In the genomic region with DNA sequence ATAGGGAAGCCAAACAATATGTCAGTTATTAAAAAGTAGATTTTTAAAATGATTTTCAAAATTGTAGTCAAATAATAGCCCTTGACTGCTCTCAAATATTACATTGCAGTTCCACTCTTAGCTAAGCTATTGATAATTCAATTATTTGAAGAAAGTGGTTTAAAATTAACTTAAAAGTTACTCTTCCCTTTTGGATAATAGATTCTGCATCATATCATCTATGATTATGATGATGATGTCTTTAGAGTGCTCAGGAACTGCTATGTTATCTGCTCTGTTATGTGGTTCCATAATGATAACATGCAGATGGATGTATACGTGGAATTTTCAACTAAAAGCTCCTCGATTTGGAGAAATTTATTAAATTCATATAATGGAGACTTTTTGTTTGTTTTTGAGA, we compare ENCODE assay signal across 31 cellular contexts.
"Had no signal": no experiment of that assay in that cellular context is flagged by ENCODE, and none has a peak within 500 bp of the region (broad histone marks: within the 10 kb centered on the region; RNA-seq: fewer than 3 reads in every experiment).

No MANE protein-coding gene starts in this region.

- ATAC-seq: activated naive CD4-positive, alpha-beta T cell treated with anti-CD3 and anti-CD28 coated beads, Interleukin-2, amount 50 U/mL, for 72 hours; activated naive CD8-positive, alpha-beta T cell treated with anti-CD3 and anti-CD28 coated beads, Interleukin-2, amount 50 U/mL, for 24 hours; activated T-cell treated with anti-CD3 and anti-CD28 coated beads, Interleukin-2, amount 50 U/mL, for 4 hours; activated T-cell treated with anti-CD3 and anti-CD28 coated beads, Interleukin-2, amount 50 U/mL, for 72 hours; activated T-helper 17 cell treated with anti-CD3 and anti-CD28 coated beads, Interleukin-2, amount 50 U/mL, for 72 hours; body of pancreas had no signal

- DNase-seq: activated effector memory CD4-positive, alpha-beta T cell treated with anti-CD3 and anti-CD28 coated beads, Interleukin-2, amount 50 U/mL, for 16 hours; activated effector memory CD4-positive, alpha-beta T cell treated with Interleukin-2 at 50 U/mL for 16 hours; activated gamma-delta T cell; activated gamma-delta T cell treated with Interleukin-2 at 50 U/mL for 16 hours; activated naive CD4-positive, alpha-beta T cell; activated naive CD4-positive, alpha-beta T cell treated with anti-CD3 and anti-CD28 coated beads for 36 hours; activated naive CD4-positive, alpha-beta T cell treated with anti-CD3 and anti-CD28 coated beads, Interleukin-2, amount 10 ng/mL, durations not matched to agents 7 days and 5 days; activated naive CD4-positive, alpha-beta T cell treated with anti-CD3 and anti-CD28 coated beads, Interleukin-2, amount 50 U/mL, for 16 hours; activated naive CD4-positive, alpha-beta T cell treated with Interleukin-2 at 50 U/mL for 16 hours; activated naive CD8-positive, alpha-beta T cell treated with anti-CD3 and anti-CD28 coated beads for 36 hours; activated naive CD8-positive, alpha-beta T cell treated with anti-CD3 and anti-CD28 coated beads, Interleukin-2, amount 10 ng/mL, durations not matched to agents 7 days and 5 days; activated naive CD8-positive, alpha-beta T cell treated with anti-CD3 and anti-CD28 coated beads, Interleukin-2, amount 50 U/mL, for 24 hours; activated T-cell treated with anti-CD3 and anti-CD28 coated beads, Interleukin-2, amount 50 U/mL, for 24 hours; activated T-cell treated with anti-CD3 and anti-CD28 coated beads, Interleukin-2, amount 50 U/mL, for 4 hours; activated T-cell treated with anti-CD3 and anti-CD28 coated beads, Interleukin-2, amount 50 U/mL, for 48 hours; activated T-cell treated with anti-CD3 and anti-CD28 coated beads, Interleukin-2, amount 50 U/mL, for 72 hours; adrenal gland; amniotic stem cell; amygdala; anterior cingulate cortex; aorta; body of pancreas; brain microvascular endothelial cell; caudate nucleus; central memory CD4-positive, alpha-beta T cell; cerebellar nuclear complex had no signal

- H3K4me3 ChIP-seq: adrenal gland, ascending aorta, body of pancreas, breast epithelium, cardiac muscle cell had no signal

- H3K4me1 ChIP-seq: ascending aorta, body of pancreas, breast epithelium had no signal

- H3K27ac ChIP-seq: adrenal gland, ascending aorta, body of pancreas, brain microvascular endothelial cell, breast epithelium, cardiac muscle cell had no signal

- H3K27me3 ChIP-seq: adrenal gland, ascending aorta, body of pancreas, brain microvascular endothelial cell, breast epithelium, cardiac muscle cell had no signal

- H3K36me3 ChIP-seq: adrenal gland, ascending aorta, brain microvascular endothelial cell, breast epithelium, cardiac muscle cell had no signal

- H3K9me3 ChIP-seq: adrenal gland, ascending aorta, body of pancreas, breast epithelium had no signal
